Comparison of ENCODE assay signal across 4 cellular contexts in genomic region chr1:152728986-152729385, GRCh38. TPM values are rescaled to one million over a fixed set of nuclear protein-coding genes. Genes with fewer than 3 reads are reported as not detected.
"Had no signal": no experiment of that assay in that cellular context is flagged by ENCODE, and none has a peak within 500 bp of the region (broad histone marks: within the 10 kb centered on the region; RNA-seq: fewer than 3 reads in every experiment).

No MANE protein-coding gene starts in this region.

- ATAC-seq: GM12878 had no signal

- DNase-seq: GDM1, GF-D8 had no signal

- H3K4me3 ChIP-seq: GM12878 had no signal

RNA-seq across cellular contexts. Expression of gene LCE4A, which starts 21.0 kb away (rescaled TPM):
- total RNA-seq: G401, GM12878 had no signal
- polyA plus RNA-seq: GM12878 had no signal

RNA-seq across cellular contexts. Expression of gene KPRP, which starts 28.8 kb away (rescaled TPM):
- total RNA-seq: G401, GM12878 had no signal
- polyA plus RNA-seq: GM12878 had no signal

RNA-seq across cellular contexts. Expression of gene LCE2A, which starts 30.8 kb away (rescaled TPM):
- total RNA-seq: G401, GM12878 had no signal
- polyA plus RNA-seq: GM12878 had no signal

RNA-seq across cellular contexts. Expression of gene LCE2B, which starts 43.1 kb away (rescaled TPM):
- total RNA-seq: G401, GM12878 had no signal
- polyA plus RNA-seq: GM12878 had no signal

RNA-seq across cellular contexts. Expression of gene LCE1F, which starts 46.0 kb away (rescaled TPM):
- total RNA-seq: G401, GM12878 had no signal
